In genomic region chr13:61700663-61701062, GRCh38 we compare ENCODE assay signal across 29 cellular contexts.
"Had no signal": no experiment of that assay in that cellular context is flagged by ENCODE, and none has a peak within 500 bp of the region (broad histone marks: within the 10 kb centered on the region; RNA-seq: fewer than 3 reads in every experiment).

No MANE protein-coding gene starts in this region.

- H3K27ac ChIP-seq: body of pancreas, gastrocnemius medialis, heart left ventricle, WERI-Rb-1 had no signal

- H3K4me3 ChIP-seq: body of pancreas, gastrocnemius medialis, heart left ventricle had no signal

- ATAC-seq: activated CD4-positive, CD25-positive, alpha-beta regulatory T cell treated with anti-CD3 and anti-CD28 coated beads, Interleukin-2, amount 50 U/mL, for 24 hours; activated CD8-positive, alpha-beta T cell treated with anti-CD3 and anti-CD28 coated beads for 36 hours; activated T-cell treated with anti-CD3 and anti-CD28 coated beads, Interleukin-2, amount 50 U/mL, for 4 hours; activated T-helper 17 cell treated with anti-CD3 and anti-CD28 coated beads, Interleukin-2, amount 50 U/mL, for 72 hours; body of pancreas; esophagus mucosa; gastrocnemius medialis; heart left ventricle; T-helper 17 cell had no signal

- H3K27ac Mint-ChIP-seq: activated B cell treated with CpG ODN at 0.5 μM for 24 hours; activated CD8-positive, alpha-beta T cell treated with anti-CD3 and anti-CD28 coated beads for 36 hours; activated naive CD8-positive, alpha-beta T cell; activated T-helper 17 cell treated with anti-CD3 and anti-CD28 coated beads, Interleukin-2, amount 50 U/mL, for 72 hours; endodermal cell; T-helper 17 cell; T-helper 2 cell treated with Interferon-gamma antibody and Interleukin-4, amounts not matched to agents 5 μg/mL and 100 μg/mL, for 36 hours had no signal

- H3K4me1 Mint-ChIP-seq: activated B cell treated with CpG ODN at 0.5 μM for 24 hours; activated T-helper 17 cell treated with anti-CD3 and anti-CD28 coated beads, Interleukin-2, amount 50 U/mL, for 72 hours; endodermal cell; T-helper 17 cell had no signal

- DNase-seq: activated B cell treated with CpG ODN at 0.5 μM for 24 hours; activated CD4-positive, alpha-beta T cell treated with anti-CD3 and anti-CD28 coated beads for 48 hours; activated CD4-positive, alpha-beta T cell treated with anti-CD3 and anti-CD28 coated beads, Interleukin-2, amount 50 U/mL, for 1 hour; activated CD4-positive, alpha-beta T cell treated with anti-CD3 and anti-CD28 coated beads, Interleukin-2, amount 50 U/mL, for 48 hours; activated CD8-positive, alpha-beta memory T cell treated with anti-CD3 and anti-CD28 coated beads for 24 hours; activated CD8-positive, alpha-beta T cell treated with anti-CD3 and anti-CD28 coated beads for 36 hours; activated effector memory CD4-positive, alpha-beta T cell treated with Interleukin-2 at 50 U/mL for 16 hours; activated gamma-delta T cell treated with Interleukin-2 at 50 U/mL for 16 hours; activated naive CD4-positive, alpha-beta T cell treated with anti-CD3 and anti-CD28 coated beads, Interleukin-2, amount 50 U/mL, for 16 hours; activated naive CD4-positive, alpha-beta T cell treated with Interleukin-2 at 50 U/mL for 16 hours; activated T-cell treated with anti-CD3 and anti-CD28 coated beads, Interleukin-2, amount 50 U/mL, for 4 hours; amniotic stem cell; anterior cingulate cortex; body of pancreas; cortex of kidney; effector memory CD4-positive, alpha-beta T cell; endodermal cell; foreskin fibroblast; gastrocnemius medialis; glutamatergic neuron; heart left ventricle; T-helper 17 cell; T1000; WERI-Rb-1 had no signal

- H3K4me3 Mint-ChIP-seq: activated B cell treated with CpG ODN at 0.5 μM for 24 hours; activated CD8-positive, alpha-beta T cell treated with anti-CD3 and anti-CD28 coated beads for 36 hours; activated naive CD8-positive, alpha-beta T cell; activated T-cell treated with anti-CD3 and anti-CD28 coated beads, Interleukin-2, amount 50 U/mL, for 4 hours; activated T-helper 17 cell treated with anti-CD3 and anti-CD28 coated beads, Interleukin-2, amount 50 U/mL, for 72 hours; endodermal cell; T-helper 17 cell; T-helper 2 cell treated with Interferon-gamma antibody and Interleukin-4, amounts not matched to agents 5 μg/mL and 100 μg/mL, for 36 hours had no signal

- H3K36me3 ChIP-seq: gastrocnemius medialis, heart left ventricle, WERI-Rb-1 had no signal

- H3K36me3 Mint-ChIP-seq: activated naive CD8-positive, alpha-beta T cell had no signal

- H3K4me1 ChIP-seq: body of pancreas, gastrocnemius medialis, heart left ventricle had no signal

- H3K27me3 ChIP-seq: body of pancreas, gastrocnemius medialis, heart left ventricle had no signal

- H3K27me3 Mint-ChIP-seq: activated B cell treated with CpG ODN at 0.5 μM for 24 hours; activated CD8-positive, alpha-beta T cell treated with anti-CD3 and anti-CD28 coated beads for 36 hours; activated naive CD8-positive, alpha-beta T cell; activated T-helper 17 cell treated with anti-CD3 and anti-CD28 coated beads, Interleukin-2, amount 50 U/mL, for 72 hours; T-helper 17 cell had no signal
